ENCODE assay signal across 8 cellular contexts in the genomic region with DNA sequence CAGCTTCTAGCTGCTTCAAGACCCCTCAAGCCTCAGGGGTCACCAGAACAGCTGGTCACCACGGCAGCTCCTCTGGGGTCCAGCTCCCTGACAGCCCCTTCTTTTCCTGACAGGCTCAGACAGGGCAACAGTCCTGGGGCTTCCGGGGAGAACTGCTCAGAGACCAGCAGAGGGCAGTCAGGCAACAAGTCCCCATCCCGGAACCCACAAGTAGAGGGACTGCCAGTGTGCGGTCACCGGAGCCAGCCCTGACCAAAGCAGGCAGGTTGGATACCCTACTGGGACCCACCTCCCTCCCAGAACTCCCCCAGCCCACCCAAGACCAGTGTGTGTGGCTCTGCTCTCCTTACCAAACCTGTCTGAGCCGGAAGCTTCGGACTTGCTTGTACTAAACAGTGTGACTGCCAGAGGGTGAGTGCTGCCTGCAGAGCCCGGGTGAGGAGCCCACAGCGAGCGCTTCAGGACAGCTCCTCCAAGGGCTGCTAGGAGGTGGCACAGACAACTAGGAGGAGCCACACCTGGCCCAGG. TPM values are rescaled to one million over a fixed set of nuclear protein-coding genes. Genes with fewer than 3 reads are reported as not detected.
DNase-seq lines count a peak whose midpoint lies in the region; ATAC-seq and TF ChIP-seq lines count a peak whose summit lies in the region.

No MANE protein-coding gene starts in this region.

- H3K36me3 ChIP-seq in kidney epithelial cell (ENCODE audit: control insufficient read depth, insufficient read depth, low read length) = no peaks in the 10 kb centered on the region

- DNase-seq in NCI-H345 (lab: John Stamatoyannopoulos, UW) (peak; percentile 52), kidney epithelial cell (ENCODE audit: low read depth) (peak; percentile 25), OCI-M2 (lab: John Stamatoyannopoulos, UW; ENCODE audit: unreplicated experiment) (no peak)
- DNase-seq in activated CD4-positive, CD25-positive, alpha-beta regulatory T cell treated with anti-CD3 and anti-CD28 coated beads, Interleukin-2, amount 50 U/mL, for 16 hours (ENCODE audit: low read depth, low spot score) = peak; percentile 37
- DNase-seq in central memory CD4-positive, alpha-beta T cell = peak; percentile 49
- DNase-seq in stimulated activated CD4-positive, alpha-beta T cell treated with anti-CD3 and anti-CD28 coated beads, Interleukin-1b, Interleukin-23, amount 100 ng/mL, for 48 hours = peak; percentile 65

- TF ChIP-seq CTCF in GM12874 (IDR thresholded peaks at IDR 0.05; ENCODE audit: insufficient read depth, low read depth, low read length) (peak; percentile 90), kidney epithelial cell (IDR thresholded peaks at IDR 0.05; ENCODE audit: insufficient read depth, low read length, poor library complexity, severe bottlenecking) (peak; percentile 79)

- no peak overlapping the region for H3K4me3 ChIP-seq in kidney epithelial cell (ENCODE audit: low read depth, low read length)

- ATAC-seq in HG02981 (IDR thresholded peaks at IDR 0.05; ENCODE audit: unreplicated experiment) = peak; percentile 73

- H3K27me3 ChIP-seq in kidney epithelial cell (ENCODE audit: control insufficient read depth, insufficient read depth, low read length) = peaks cover 2% of the 10 kb centered on the region

RNA-seq across cellular contexts. Expression of gene YKT6, which starts 40.3 kb away (rescaled TPM):
- 124 and 128 TPM in 2 replicates for total RNA-seq in kidney epithelial cell

RNA-seq across cellular contexts. Expression of gene GCK, which starts 51.8 kb away (rescaled TPM):
- total RNA-seq in kidney epithelial cell = 0.75 and 2.3 TPM in 2 replicates
